1 cellular context compared by ENCODE assay signal in the genomic region with DNA sequence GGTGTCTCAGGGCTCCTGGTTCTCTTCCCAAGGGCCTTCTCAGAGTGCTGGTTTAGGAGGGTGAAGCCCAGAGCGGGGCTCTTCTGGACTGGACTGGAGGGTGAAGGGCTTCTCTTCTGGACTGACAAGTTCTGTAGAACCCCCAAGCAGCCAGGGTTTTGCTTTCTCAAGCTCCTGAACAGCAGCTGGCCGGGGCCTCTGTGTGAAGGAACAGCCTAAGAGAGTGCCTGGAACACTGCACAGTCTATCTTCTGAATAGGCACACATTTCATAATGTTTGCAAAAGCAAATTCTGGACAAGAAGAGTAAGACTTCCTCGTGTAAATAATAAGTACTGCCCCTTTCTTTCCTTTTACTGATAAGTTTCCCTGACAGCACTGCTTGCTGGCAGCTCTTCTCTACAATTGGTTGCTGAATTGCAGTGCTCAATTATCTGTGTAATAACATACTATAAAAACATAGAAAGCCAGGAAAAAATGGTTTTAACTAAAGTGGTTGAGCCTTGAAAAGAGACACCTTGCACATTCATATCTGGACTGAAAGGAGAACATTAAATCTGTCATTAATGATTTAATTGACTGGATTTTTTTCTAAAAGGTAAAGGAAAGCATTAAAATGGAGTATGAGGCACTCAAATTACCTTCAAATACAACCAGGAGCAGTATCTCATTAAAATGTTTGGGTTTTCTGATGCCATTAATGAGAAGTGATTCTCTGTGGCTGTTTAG.
TF ChIP-seq lines count a peak whose summit lies in the region.

No MANE protein-coding gene starts in this region.

TF ChIP-seq in HEK293, 187 proteins besides CTCF, POLR2A, EP300 and RAD21 (continued from another document and continues in another):
- 0 out of 2 replicates have a peak, but pooled peaks have one; percentile 6 for TF ChIP-seq IKZF3 (tag by site-specific recombination; IDR thresholded peaks at IDR 0.05)
- TF ChIP-seq, protein P1, sequence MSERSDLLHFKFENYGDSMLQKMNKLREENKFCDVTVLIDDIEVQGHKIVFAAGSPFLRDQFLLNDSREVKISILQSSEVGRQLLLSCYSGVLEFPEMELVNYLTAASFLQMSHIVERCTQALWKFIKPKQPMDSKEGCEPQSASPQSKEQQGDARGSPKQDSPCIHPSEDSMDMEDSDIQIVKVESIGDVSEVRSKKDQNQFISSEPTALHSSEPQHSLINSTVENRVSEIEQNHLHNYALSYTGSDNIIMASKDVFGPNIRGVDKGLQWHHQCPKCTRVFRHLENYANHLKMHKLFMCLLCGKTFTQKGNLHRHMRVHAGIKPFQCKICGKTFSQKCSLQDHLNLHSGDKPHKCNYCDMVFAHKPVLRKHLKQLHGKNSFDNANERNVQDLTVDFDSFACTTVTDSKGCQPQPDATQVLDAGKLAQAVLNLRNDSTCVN (tag by site-specific recombination; optimal IDR thresholded peaks at IDR 0.05), result no peak
- peak; percentile 32; the same call in 1 of the 2 replicates for TF ChIP-seq OSR2 (tag by site-specific recombination; IDR thresholded peaks at IDR 0.05)
- TF ChIP-seq, protein P2, sequence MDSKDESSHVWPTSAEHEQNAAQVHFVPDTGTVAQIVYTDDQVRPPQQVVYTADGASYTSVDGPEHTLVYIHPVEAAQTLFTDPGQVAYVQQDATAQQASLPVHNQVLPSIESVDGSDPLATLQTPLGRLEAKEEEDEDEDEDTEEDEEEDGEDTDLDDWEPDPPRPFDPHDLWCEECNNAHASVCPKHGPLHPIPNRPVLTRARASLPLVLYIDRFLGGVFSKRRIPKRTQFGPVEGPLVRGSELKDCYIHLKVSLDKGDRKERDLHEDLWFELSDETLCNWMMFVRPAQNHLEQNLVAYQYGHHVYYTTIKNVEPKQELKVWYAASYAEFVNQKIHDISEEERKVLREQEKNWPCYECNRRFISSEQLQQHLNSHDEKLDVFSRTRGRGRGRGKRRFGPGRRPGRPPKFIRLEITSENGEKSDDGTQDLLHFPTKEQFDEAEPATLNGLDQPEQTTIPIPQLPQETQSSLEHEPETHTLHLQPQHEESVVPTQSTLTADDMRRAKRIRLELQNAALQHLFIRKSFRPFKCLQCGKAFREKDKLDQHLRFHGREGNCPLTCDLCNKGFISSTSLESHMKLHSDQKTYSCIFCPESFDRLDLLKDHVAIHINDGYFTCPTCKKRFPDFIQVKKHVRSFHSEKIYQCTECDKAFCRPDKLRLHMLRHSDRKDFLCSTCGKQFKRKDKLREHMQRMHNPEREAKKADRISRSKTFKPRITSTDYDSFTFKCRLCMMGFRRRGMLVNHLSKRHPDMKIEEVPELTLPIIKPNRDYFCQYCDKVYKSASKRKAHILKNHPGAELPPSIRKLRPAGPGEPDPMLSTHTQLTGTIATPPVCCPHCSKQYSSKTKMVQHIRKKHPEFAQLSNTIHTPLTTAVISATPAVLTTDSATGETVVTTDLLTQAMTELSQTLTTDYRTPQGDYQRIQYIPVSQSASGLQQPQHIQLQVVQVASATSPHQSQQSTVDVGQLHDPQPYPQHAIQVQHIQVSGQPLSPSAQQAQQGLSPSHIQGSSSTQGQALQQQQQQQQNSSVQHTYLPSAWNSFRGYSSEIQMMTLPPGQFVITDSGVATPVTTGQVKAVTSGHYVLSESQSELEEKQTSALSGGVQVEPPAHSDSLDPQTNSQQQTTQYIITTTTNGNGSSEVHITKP (tag by site-specific recombination; IDR thresholded peaks at IDR 0.05), result 0 out of 2 replicates have a peak, but pooled peaks have one; percentile 17
- TF ChIP-seq ZNF555 (tag by site-specific recombination; conservative IDR thresholded peaks at IDR 0.05), result no peak
- TF ChIP-seq ZNF501 (tag by site-specific recombination; IDR thresholded peaks at IDR 0.05), result no peak
- TF ChIP-seq ZNF184 (tag by site-specific recombination; IDR thresholded peaks at IDR 0.05), result no peak
- no peak for TF ChIP-seq ZNF274 (IDR thresholded peaks at IDR 0.05; ENCODE audit: low read length)
- no peak for TF ChIP-seq ZNF274 (tag by site-specific recombination; IDR thresholded peaks at IDR 0.05; ENCODE audit: borderline replicate concordance)
- no peak for TF ChIP-seq ZNF155 (tag by site-specific recombination; IDR thresholded peaks at IDR 0.05)
- TF ChIP-seq YY2 (tag by site-specific recombination; IDR thresholded peaks at IDR 0.05), result no peak
- TF ChIP-seq ZNF629 (tag by site-specific recombination; IDR thresholded peaks at IDR 0.05), result no peak
- no peak for TF ChIP-seq ZIC2 (tag by site-specific recombination; IDR thresholded peaks at IDR 0.05)
- TF ChIP-seq ZNF423 (tag by site-specific recombination; IDR thresholded peaks at IDR 0.05), result no peak
- no peak for TF ChIP-seq ZBTB7A (tag by site-specific recombination; IDR thresholded peaks at IDR 0.05; ENCODE audit: low read depth)
- TF ChIP-seq, protein P3, sequence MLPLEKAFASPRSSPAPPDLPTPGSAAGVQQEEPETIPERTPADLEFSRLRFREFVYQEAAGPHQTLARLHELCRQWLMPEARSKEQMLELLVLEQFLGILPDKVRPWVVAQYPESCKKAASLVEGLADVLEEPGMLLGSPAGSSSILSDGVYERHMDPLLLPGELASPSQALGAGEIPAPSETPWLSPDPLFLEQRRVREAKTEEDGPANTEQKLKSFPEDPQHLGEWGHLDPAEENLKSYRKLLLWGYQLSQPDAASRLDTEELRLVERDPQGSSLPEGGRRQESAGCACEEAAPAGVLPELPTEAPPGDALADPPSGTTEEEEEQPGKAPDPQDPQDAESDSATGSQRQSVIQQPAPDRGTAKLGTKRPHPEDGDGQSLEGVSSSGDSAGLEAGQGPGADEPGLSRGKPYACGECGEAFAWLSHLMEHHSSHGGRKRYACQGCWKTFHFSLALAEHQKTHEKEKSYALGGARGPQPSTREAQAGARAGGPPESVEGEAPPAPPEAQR (tag by site-specific recombination; IDR thresholded peaks at IDR 0.05), result no peak
- no peak for TF ChIP-seq ZNF114 (tag by site-specific recombination; IDR thresholded peaks at IDR 0.05)
- TF ChIP-seq ZNF133 (tag by site-specific recombination; IDR thresholded peaks at IDR 0.05), result no peak
- TF ChIP-seq ZSCAN23 (tag by site-specific recombination; IDR thresholded peaks at IDR 0.05), result no peak
- no peak for TF ChIP-seq ZNF610 (tag by site-specific recombination; IDR thresholded peaks at IDR 0.05; ENCODE audit: borderline replicate concordance)
- no peak for TF ChIP-seq HOXC10 (CRISPR knock-in tag; IDR thresholded peaks at IDR 0.05)
- peak; percentile 26; the same call in 1 of the 2 replicates for TF ChIP-seq ZNF341 (tag by site-specific recombination; IDR thresholded peaks at IDR 0.05; ENCODE audit: low read depth)
- TF ChIP-seq, protein P4, sequence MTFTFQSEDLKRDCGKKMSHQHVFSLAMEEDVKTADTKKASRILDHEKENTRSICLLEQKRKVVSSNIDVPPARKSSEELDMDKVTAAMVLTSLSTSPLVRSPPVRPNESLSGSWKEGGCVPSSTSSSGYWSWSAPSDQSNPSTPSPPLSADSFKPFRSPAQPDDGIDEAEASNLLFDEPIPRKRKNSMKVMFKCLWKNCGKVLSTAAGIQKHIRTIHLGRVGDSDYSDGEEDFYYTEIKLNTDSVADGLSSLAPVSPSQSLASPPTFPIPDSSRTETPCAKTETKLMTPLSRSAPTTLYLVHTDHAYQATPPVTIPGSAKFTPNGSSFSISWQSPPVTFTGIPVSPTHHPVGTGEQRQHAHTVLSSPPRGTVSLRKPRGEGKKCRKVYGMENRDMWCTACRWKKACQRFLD (tag by site-specific recombination; IDR thresholded peaks at IDR 0.05), result no peak
- no peak for TF ChIP-seq ZNF221 (tag by site-specific recombination; IDR thresholded peaks at IDR 0.05; ENCODE audit: borderline replicate concordance)
- no peak for TF ChIP-seq ZNF596 (tag by site-specific recombination; IDR thresholded peaks at IDR 0.05)
- TF ChIP-seq ZNF311 (tag by site-specific recombination; IDR thresholded peaks at IDR 0.05; ENCODE audit: borderline replicate concordance), result no peak
- TF ChIP-seq, protein P5, sequence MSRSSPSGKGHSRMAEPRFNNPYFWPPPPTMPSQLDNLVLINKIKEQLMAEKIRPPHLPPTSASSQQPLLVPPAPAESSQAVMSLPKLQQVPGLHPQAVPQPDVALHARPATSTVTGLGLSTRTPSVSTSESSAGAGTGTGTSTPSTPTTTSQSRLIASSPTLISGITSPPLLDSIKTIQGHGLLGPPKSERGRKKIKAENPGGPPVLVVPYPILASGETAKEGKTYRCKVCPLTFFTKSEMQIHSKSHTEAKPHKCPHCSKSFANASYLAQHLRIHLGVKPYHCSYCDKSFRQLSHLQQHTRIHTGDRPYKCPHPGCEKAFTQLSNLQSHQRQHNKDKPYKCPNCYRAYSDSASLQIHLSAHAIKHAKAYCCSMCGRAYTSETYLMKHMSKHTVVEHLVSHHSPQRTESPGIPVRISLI (tag by site-specific recombination; IDR thresholded peaks at IDR 0.05), result no peak
- TF ChIP-seq, protein P6, sequence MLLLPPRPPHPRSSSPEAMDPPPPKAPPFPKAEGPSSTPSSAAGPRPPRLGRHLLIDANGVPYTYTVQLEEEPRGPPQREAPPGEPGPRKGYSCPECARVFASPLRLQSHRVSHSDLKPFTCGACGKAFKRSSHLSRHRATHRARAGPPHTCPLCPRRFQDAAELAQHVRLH (tag by site-specific recombination; IDR thresholded peaks at IDR 0.05), result 0 out of 2 replicates have a peak, but pooled peaks have one; percentile 45
- no peak for TF ChIP-seq ZNF768 (tag by site-specific recombination; IDR thresholded peaks at IDR 0.05)
- TF ChIP-seq ZNF777 (tag by site-specific recombination; IDR thresholded peaks at IDR 0.05; ENCODE audit: borderline replicate concordance), result no peak
- TF ChIP-seq BCL11B (tag by site-specific recombination; IDR thresholded peaks at IDR 0.05; ENCODE audit: low read depth), result no peak
- TF ChIP-seq, protein P7, sequence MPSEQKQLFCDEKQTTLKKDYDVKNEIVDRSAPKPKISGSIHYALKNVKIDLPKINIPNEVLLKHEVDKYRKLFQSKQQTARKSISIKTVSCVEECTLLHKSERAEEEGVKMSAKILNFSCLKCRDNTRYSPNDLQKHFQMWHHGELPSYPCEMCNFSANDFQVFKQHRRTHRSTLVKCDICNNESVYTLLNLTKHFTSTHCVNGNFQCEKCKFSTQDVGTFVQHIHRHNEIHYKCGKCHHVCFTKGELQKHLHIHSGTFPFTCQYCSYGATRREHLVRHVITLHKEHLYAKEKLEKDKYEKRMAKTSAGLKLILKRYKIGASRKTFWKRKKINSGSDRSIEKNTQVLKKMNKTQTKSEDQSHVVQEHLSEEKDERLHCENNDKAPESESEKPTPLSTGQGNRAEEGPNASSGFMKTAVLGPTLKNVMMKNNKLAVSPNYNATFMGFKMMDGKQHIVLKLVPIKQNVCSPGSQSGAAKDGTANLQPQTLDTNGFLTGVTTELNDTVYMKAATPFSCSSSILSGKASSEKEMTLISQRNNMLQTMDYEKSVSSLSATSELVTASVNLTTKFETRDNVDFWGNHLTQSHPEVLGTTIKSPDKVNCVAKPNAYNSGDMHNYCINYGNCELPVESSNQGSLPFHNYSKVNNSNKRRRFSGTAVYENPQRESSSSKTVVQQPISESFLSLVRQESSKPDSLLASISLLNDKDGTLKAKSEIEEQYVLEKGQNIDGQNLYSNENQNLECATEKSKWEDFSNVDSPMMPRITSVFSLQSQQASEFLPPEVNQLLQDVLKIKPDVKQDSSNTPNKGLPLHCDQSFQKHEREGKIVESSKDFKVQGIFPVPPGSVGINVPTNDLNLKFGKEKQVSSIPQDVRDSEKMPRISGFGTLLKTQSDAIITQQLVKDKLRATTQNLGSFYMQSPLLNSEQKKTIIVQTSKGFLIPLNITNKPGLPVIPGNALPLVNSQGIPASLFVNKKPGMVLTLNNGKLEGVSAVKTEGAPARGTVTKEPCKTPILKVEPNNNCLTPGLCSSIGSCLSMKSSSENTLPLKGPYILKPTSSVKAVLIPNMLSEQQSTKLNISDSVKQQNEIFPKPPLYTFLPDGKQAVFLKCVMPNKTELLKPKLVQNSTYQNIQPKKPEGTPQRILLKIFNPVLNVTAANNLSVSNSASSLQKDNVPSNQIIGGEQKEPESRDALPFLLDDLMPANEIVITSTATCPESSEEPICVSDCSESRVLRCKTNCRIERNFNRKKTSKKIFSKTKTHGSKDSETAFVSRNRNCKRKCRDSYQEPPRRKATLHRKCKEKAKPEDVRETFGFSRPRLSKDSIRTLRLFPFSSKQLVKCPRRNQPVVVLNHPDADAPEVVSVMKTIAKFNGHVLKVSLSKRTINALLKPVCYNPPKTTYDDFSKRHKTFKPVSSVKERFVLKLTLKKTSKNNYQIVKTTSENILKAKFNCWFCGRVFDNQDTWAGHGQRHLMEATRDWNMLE (tag by site-specific recombination; conservative IDR thresholded peaks at IDR 0.05; ENCODE audit: low read depth), result no peak
- TF ChIP-seq, protein P8, sequence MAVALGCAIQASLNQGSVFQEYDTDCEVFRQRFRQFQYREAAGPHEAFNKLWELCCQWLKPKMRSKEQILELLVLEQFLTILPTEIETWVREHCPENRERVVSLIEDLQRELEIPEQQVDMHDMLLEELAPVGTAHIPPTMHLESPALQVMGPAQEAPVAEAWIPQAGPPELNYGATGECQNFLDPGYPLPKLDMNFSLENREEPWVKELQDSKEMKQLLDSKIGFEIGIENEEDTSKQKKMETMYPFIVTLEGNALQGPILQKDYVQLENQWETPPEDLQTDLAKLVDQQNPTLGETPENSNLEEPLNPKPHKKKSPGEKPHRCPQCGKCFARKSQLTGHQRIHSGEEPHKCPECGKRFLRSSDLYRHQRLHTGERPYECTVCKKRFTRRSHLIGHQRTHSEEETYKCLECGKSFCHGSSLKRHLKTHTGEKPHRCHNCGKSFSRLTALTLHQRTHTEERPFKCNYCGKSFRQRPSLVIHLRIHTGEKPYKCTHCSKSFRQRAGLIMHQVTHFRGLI (tag by site-specific recombination; IDR thresholded peaks at IDR 0.05), result no peak
- peak; percentile 15; the same call in 1 of the 2 replicates for TF ChIP-seq ZNF10 (tag by site-specific recombination; IDR thresholded peaks at IDR 0.05)
- no peak for TF ChIP-seq ZNF202 (tag by site-specific recombination; IDR thresholded peaks at IDR 0.05; ENCODE audit: borderline replicate concordance)
- TF ChIP-seq GLI2 (tag by site-specific recombination; IDR thresholded peaks at IDR 0.05; ENCODE audit: borderline replicate concordance, low read depth), result no peak
- peak; percentile 91 for TF ChIP-seq ZNF664 (tag by site-specific recombination; IDR thresholded peaks at IDR 0.05)
- TF ChIP-seq, protein P9, sequence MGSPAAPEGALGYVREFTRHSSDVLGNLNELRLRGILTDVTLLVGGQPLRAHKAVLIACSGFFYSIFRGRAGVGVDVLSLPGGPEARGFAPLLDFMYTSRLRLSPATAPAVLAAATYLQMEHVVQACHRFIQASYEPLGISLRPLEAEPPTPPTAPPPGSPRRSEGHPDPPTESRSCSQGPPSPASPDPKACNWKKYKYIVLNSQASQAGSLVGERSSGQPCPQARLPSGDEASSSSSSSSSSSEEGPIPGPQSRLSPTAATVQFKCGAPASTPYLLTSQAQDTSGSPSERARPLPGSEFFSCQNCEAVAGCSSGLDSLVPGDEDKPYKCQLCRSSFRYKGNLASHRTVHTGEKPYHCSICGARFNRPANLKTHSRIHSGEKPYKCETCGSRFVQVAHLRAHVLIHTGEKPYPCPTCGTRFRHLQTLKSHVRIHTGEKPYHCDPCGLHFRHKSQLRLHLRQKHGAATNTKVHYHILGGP (tag by site-specific recombination; IDR thresholded peaks at IDR 0.05), result peak; percentile 78
- TF ChIP-seq SP2 (tag by site-specific recombination; IDR thresholded peaks at IDR 0.05), result no peak
- no peak for TF ChIP-seq KLF8 (tag by site-specific recombination; IDR thresholded peaks at IDR 0.05)
- no peak for TF ChIP-seq BCL11A (tag by site-specific recombination; IDR thresholded peaks at IDR 0.05; ENCODE audit: low read depth)
- TF ChIP-seq ZNF521 (tag by site-specific recombination; IDR thresholded peaks at IDR 0.05), result no peak
- 0 out of 2 replicates have a peak, but pooled peaks have one; percentile 19 for TF ChIP-seq ZNF707 (tag by site-specific recombination; IDR thresholded peaks at IDR 0.05)
- TF ChIP-seq ZNF623 (tag by site-specific recombination; IDR thresholded peaks at IDR 0.05), result no peak
- TF ChIP-seq HOXA7 (CRISPR knock-in tag; IDR thresholded peaks at IDR 0.05; ENCODE audit: borderline replicate concordance), result no peak
- TF ChIP-seq ZNF16 (tag by site-specific recombination; IDR thresholded peaks at IDR 0.05; ENCODE audit: low read depth), result no peak
